17 cellular contexts compared by ENCODE assay signal in genomic region chr3:140434261-140434905, GRCh38.
DNase-seq lines count a peak whose midpoint lies in the region; ATAC-seq and TF ChIP-seq lines count a peak whose summit lies in the region.
"Had no signal": no experiment of that assay in that cellular context is flagged by ENCODE, and none has a peak within 500 bp of the region (broad histone marks: within the 10 kb centered on the region; RNA-seq: fewer than 3 reads in every experiment).

No MANE protein-coding gene starts in this region.

- H3K9me3 Mint-ChIP-seq in activated CD8-positive, alpha-beta memory T cell treated with anti-CD3 and anti-CD28 coated beads, Interleukin-2, amount 10 ng/mL, durations not matched to agents 7 days and 5 days (ENCODE audit: low read depth) = no peaks in the 10 kb centered on the region
- H3K9me3 Mint-ChIP-seq in activated T-cell treated with anti-CD3 and anti-CD28 coated beads, Interleukin-2, amount 50 U/mL, for 72 hours = no peaks in the 10 kb centered on the region
- H3K9me3 Mint-ChIP-seq in activated naive CD8-positive, alpha-beta T cell treated with anti-CD3 and anti-CD28 coated beads for 36 hours = no peaks in the 10 kb centered on the region
- H3K9me3 Mint-ChIP-seq: CD8-positive, alpha-beta T cell had no signal

- no peak overlapping the region for H3K4me3 ChIP-seq in coronary artery
- H3K4me3 ChIP-seq in mesendoderm (ENCODE audit: low read length) = no peak overlapping the region
- H3K4me3 ChIP-seq in vagina = no peak overlapping the region

- H3K4me3 Mint-ChIP-seq in activated CD8-positive, alpha-beta memory T cell treated with anti-CD3 and anti-CD28 coated beads, Interleukin-2, amount 10 ng/mL, durations not matched to agents 7 days and 5 days = no peak overlapping the region
- H3K4me3 Mint-ChIP-seq in activated T-cell treated with anti-CD3 and anti-CD28 coated beads, Interleukin-2, amount 50 U/mL, for 72 hours = no peak overlapping the region
- no peak overlapping the region for H3K4me3 Mint-ChIP-seq in activated naive CD8-positive, alpha-beta T cell treated with anti-CD3 and anti-CD28 coated beads for 36 hours
- H3K4me3 Mint-ChIP-seq: CD14-positive monocyte; CD8-positive, alpha-beta T cell; HFFc6 had no signal

- H4K5ac ChIP-seq in mesendoderm (ENCODE audit: low read length) = no peak overlapping the region

- no peak overlapping the region for H3K56ac ChIP-seq in mesendoderm (ENCODE audit: low read length)

- no peaks in the 10 kb centered on the region for H3K27me3 ChIP-seq in mesendoderm (ENCODE audit: insufficient read depth, low read length, poor library complexity)
- H3K27me3 ChIP-seq in vagina = no peaks in the 10 kb centered on the region

- H3K27ac Mint-ChIP-seq in activated CD8-positive, alpha-beta memory T cell treated with anti-CD3 and anti-CD28 coated beads, Interleukin-2, amount 10 ng/mL, durations not matched to agents 7 days and 5 days = no peak overlapping the region
- no peak overlapping the region for H3K27ac Mint-ChIP-seq in activated T-cell treated with anti-CD3 and anti-CD28 coated beads, Interleukin-2, amount 50 U/mL, for 72 hours
- no peak overlapping the region for H3K27ac Mint-ChIP-seq in activated naive CD8-positive, alpha-beta T cell treated with anti-CD3 and anti-CD28 coated beads for 36 hours
- H3K27ac Mint-ChIP-seq: CD14-positive monocyte; CD8-positive, alpha-beta T cell; HFFc6 had no signal

- no peak overlapping the region for H2BK120ac ChIP-seq in mesendoderm (ENCODE audit: low read depth, low read length)

- DNase-seq in activated CD8-positive, alpha-beta memory T cell treated with anti-CD3 and anti-CD28 coated beads, Interleukin-2, amount 10 ng/mL, durations not matched to agents 7 days and 5 days = peak; percentile 23
- no peak for DNase-seq in activated CD8-positive, alpha-beta memory T cell treated with anti-CD3 and anti-CD28 coated beads, Interleukin-2, amount 50 U/mL, for 48 hours
- DNase-seq in coronary artery (ENCODE audit: low spot score) (peak; percentile 26), mesendoderm (peak; percentile 8), vagina (ENCODE audit: extremely low spot score in 2 of 2) (peak; percentile 77 to 85), germinal center (ENCODE audit: low spot score) (no peak)
- no peak for DNase-seq in activated T-cell treated with anti-CD3 and anti-CD28 coated beads, Interleukin-2, amount 50 U/mL, for 72 hours
- DNase-seq in activated naive CD8-positive, alpha-beta T cell treated with anti-CD3 and anti-CD28 coated beads for 36 hours = no peak
- DNase-seq: CD8-positive, alpha-beta T cell; COR-L47; DND-41; GF-D8; HCEC 1CT; HFFc6 had no signal

- no peaks in the 10 kb centered on the region for H3K27me3 Mint-ChIP-seq in activated CD8-positive, alpha-beta memory T cell treated with anti-CD3 and anti-CD28 coated beads, Interleukin-2, amount 10 ng/mL, durations not matched to agents 7 days and 5 days
- no peaks in the 10 kb centered on the region for H3K27me3 Mint-ChIP-seq in activated T-cell treated with anti-CD3 and anti-CD28 coated beads, Interleukin-2, amount 50 U/mL, for 72 hours (ENCODE audit: low read depth)
- peaks cover 4% of the 10 kb centered on the region for H3K27me3 Mint-ChIP-seq in activated naive CD8-positive, alpha-beta T cell treated with anti-CD3 and anti-CD28 coated beads for 36 hours

- no peak overlapping the region for H4K8ac ChIP-seq in mesendoderm (ENCODE audit: low read depth, low read length)

- H3K23ac ChIP-seq in mesendoderm (ENCODE audit: low read length) = no peak overlapping the region

- no peaks in the 10 kb centered on the region for H3K4me1 Mint-ChIP-seq in activated CD8-positive, alpha-beta memory T cell treated with anti-CD3 and anti-CD28 coated beads, Interleukin-2, amount 10 ng/mL, durations not matched to agents 7 days and 5 days
- no peaks in the 10 kb centered on the region for H3K4me1 Mint-ChIP-seq in activated T-cell treated with anti-CD3 and anti-CD28 coated beads, Interleukin-2, amount 50 U/mL, for 72 hours (ENCODE audit: low read depth)
- no peaks in the 10 kb centered on the region for H3K4me1 Mint-ChIP-seq in activated naive CD8-positive, alpha-beta T cell treated with anti-CD3 and anti-CD28 coated beads for 36 hours
- H3K4me1 Mint-ChIP-seq: CD14-positive monocyte had no signal

- ATAC-seq in activated CD8-positive, alpha-beta memory T cell treated with anti-CD3 and anti-CD28 coated beads, Interleukin-2, amount 10 ng/mL, durations not matched to agents 7 days and 5 days = no peak
- no peak for ATAC-seq in activated T-cell treated with anti-CD3 and anti-CD28 coated beads, Interleukin-2, amount 50 U/mL, for 72 hours (replicated peaks in 1 of 2)
- ATAC-seq: CD8-positive, alpha-beta T cell; HepG2 had no signal

- TF ChIP-seq POLR2A in vagina (IDR thresholded peaks at IDR 0.05) = no peak

- H3K27ac ChIP-seq in coronary artery (no peak overlapping the region), mesendoderm (ENCODE audit: low read depth, low read length) (no peak overlapping the region), vagina (no peak overlapping the region)
- H3K27ac ChIP-seq: 22Rv1 had no signal

- no peak overlapping the region for H3K18ac ChIP-seq in mesendoderm (ENCODE audit: low read length)

- H3K36me3 ChIP-seq in mesendoderm (ENCODE audit: control insufficient read depth, insufficient read depth, low read length) (no peaks in the 10 kb centered on the region), vagina (no peaks in the 10 kb centered on the region)

- H3K79me2 ChIP-seq in mesendoderm (ENCODE audit: control insufficient read depth, insufficient read depth, low read length) = no peaks in the 10 kb centered on the region

- no peak overlapping the region for H3K9ac ChIP-seq in mesendoderm (ENCODE audit: low read length)

- H2AK5ac ChIP-seq in mesendoderm (ENCODE audit: low read length) = no peak overlapping the region

- H3K79me1 ChIP-seq in mesendoderm (ENCODE audit: low read length) = no peaks in the 10 kb centered on the region

- H3K4ac ChIP-seq in mesendoderm (ENCODE audit: low read depth, low read length) = no peak overlapping the region

- H2BK15ac ChIP-seq in mesendoderm (replicated peaks; ENCODE audit: low read depth) = no peak overlapping the region

- CTCF ChIA-PET in activated CD8-positive, alpha-beta memory T cell treated with anti-CD3 and anti-CD28 coated beads, Interleukin-2, amount 10 ng/mL, durations not matched to agents 7 days and 5 days (lab: Charles Lee) = no interaction called here

- no peak overlapping the region for H2BK5ac ChIP-seq in mesendoderm (ENCODE audit: low read length)

- WGBS in mesendoderm (ENCODE audit: extremely low coverage, insufficient coverage, low lambda C conversion rate) = no CpG with 5 or more reads among the region's 5 CpGs

- no peaks in the 10 kb centered on the region for H3K4me1 ChIP-seq in mesendoderm (ENCODE audit: control insufficient read depth, low read depth, low read length)
- H3K4me1 ChIP-seq in vagina = no peaks in the 10 kb centered on the region

- intact Hi-C loops in vagina (cut with DNase I) = no loop called here

- no peak overlapping the region for H3K4me2 ChIP-seq in mesendoderm (ENCODE audit: low read length)

- no peaks in the 10 kb centered on the region for H3K36me3 Mint-ChIP-seq in activated CD8-positive, alpha-beta memory T cell treated with anti-CD3 and anti-CD28 coated beads, Interleukin-2, amount 10 ng/mL, durations not matched to agents 7 days and 5 days
- no peaks in the 10 kb centered on the region for H3K36me3 Mint-ChIP-seq in activated T-cell treated with anti-CD3 and anti-CD28 coated beads, Interleukin-2, amount 50 U/mL, for 72 hours (ENCODE audit: insufficient read depth in 2 of 2)
- no peaks in the 10 kb centered on the region for H3K36me3 Mint-ChIP-seq in activated naive CD8-positive, alpha-beta T cell treated with anti-CD3 and anti-CD28 coated beads for 36 hours
- H3K36me3 Mint-ChIP-seq: CD14-positive monocyte; CD8-positive, alpha-beta T cell had no signal

- TF ChIP-seq CTCF in coronary artery (IDR thresholded peaks at IDR 0.05) (no peak), vagina (IDR thresholded peaks at IDR 0.05) (no peak)

- H3K9me3 ChIP-seq in vagina = no peaks in the 10 kb centered on the region

Comparison
In these comparisons a context has a peak if more than half of its experiments do, and no peak if none do; other contexts are left out.
1. DNase-seq: peak in activated CD8-positive, alpha-beta memory T cell treated with anti-CD3 and anti-CD28 coated beads, Interleukin-2, amount 10 ng/mL, durations not matched to agents 7 days and 5 days (single experiment), coronary artery (single experiment), mesendoderm (single experiment) and vagina (2 of 2); none in activated CD8-positive, alpha-beta memory T cell treated with anti-CD3 and anti-CD28 coated beads, Interleukin-2, amount 50 U/mL, for 48 hours (single experiment), activated T-cell treated with anti-CD3 and anti-CD28 coated beads, Interleukin-2, amount 50 U/mL, for 72 hours (0 of 2), germinal center (single experiment) and activated naive CD8-positive, alpha-beta T cell treated with anti-CD3 and anti-CD28 coated beads for 36 hours (single experiment).